ENCODE assay signal across 13 cellular contexts in the genomic region with DNA sequence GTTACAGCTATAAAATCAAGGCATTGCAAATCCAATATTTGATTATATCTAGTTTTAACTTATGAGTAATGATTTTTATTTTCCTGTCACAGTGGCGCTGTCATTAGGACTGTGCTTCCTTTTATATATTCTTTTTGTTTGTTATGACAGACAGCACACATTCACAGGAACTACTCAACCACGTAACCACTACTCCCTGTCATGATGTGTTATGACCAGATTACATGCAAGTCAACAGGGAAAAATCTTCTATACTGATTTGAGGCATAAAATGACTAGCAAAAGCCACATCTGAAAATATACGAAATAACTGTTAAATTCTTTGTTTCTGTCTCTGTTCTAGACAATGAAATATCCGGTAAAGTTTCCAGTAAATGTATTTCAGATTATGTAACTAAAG. TPM values are rescaled to one million over a fixed set of nuclear protein-coding genes. Genes with fewer than 3 reads are reported as not detected.
A peak's percentile ranks its signal among the peaks of the same experiment; 100 is the strongest.
DNase-seq lines count a peak whose midpoint lies in the region; ATAC-seq, FAIRE-seq and TF ChIP-seq lines count a peak whose summit lies in the region.
"Had no signal": no experiment of that assay in that cellular context is flagged by ENCODE, and none has a peak within 500 bp of the region (broad histone marks: within the 10 kb centered on the region; RNA-seq: fewer than 3 reads in every experiment).

No MANE protein-coding gene starts in this region.

- peaks cover 4 to 38% (median 17%) of the 10 kb centered on the region in 5 donors for H3K36me3 Mint-ChIP-seq in naive thymus-derived CD4-positive, alpha-beta T cell

- H3K9ac ChIP-seq in SK-N-MC (ENCODE audit: insufficient read length) (no peak overlapping the region), trophoblast cell (ENCODE audit: low read length) (no peak overlapping the region)
- H3K9ac ChIP-seq: neural progenitor cell had no signal

- peak; percentile 26 for DNase-seq in DMS53 (lab: John Stamatoyannopoulos, UW)
- DNase-seq in DMS53 treated with DMSO at 0.1 percent for 48 hours (lab: John Stamatoyannopoulos, UW; ENCODE audit: unreplicated experiment), result no peak
- no peak for DNase-seq in SK-N-MC (ENCODE audit: low read depth, low spot score)
- DNase-seq in naive thymus-derived CD4-positive, alpha-beta T cell, result peak in 7 of 9 donors; percentile 23 to 68 (median 48)
- no peak for DNase-seq in trophoblast cell
- no peak for DNase-seq in DMS79 treated with DMSO at 0.1 percent for 48 hours (lab: John Stamatoyannopoulos, UW)
- DNase-seq in urothelium cell line (ENCODE audit: low spot score), result no peak
- DNase-seq: NCI-H1930 had no signal

- no peak overlapping the region for H3K18ac ChIP-seq in trophoblast cell (ENCODE audit: low read length)

- H3K4me3 ChIP-seq in HEK293 (ENCODE audit: low read depth, low read length), result no peak overlapping the region
- no peak overlapping the region for H3K4me3 ChIP-seq in SK-N-MC
- no peak overlapping the region for H3K4me3 ChIP-seq in naive thymus-derived CD4-positive, alpha-beta T cell (ENCODE audit: low read length)
- no peak overlapping the region for H3K4me3 ChIP-seq in trophoblast cell (ENCODE audit: low read depth, low read length)
- H3K4me3 ChIP-seq: neural progenitor cell, smooth muscle cell had no signal

- WGBS in trophoblast cell (ENCODE audit: extremely low coverage, insufficient coverage, insufficient read length), result no CpG with 5 or more reads among the region's 4 CpGs

- H3K4me1 ChIP-seq in HEK293 (ENCODE audit: control insufficient read depth, insufficient read depth, low read length) (no peaks in the 10 kb centered on the region), trophoblast cell (ENCODE audit: control insufficient read depth in 1 of 2, insufficient read depth in 2 of 2, low read length in 2 of 2) (no peaks in the 10 kb centered on the region)
- peaks cover 7 to 8% of the 10 kb centered on the region in 2 donors for H3K4me1 ChIP-seq in naive thymus-derived CD4-positive, alpha-beta T cell (ENCODE audit: control insufficient read depth in 2 of 2, insufficient read depth in 2 of 2, low read length in 2 of 2)
- H3K4me1 ChIP-seq: neural progenitor cell had no signal

- H3K9me3 Mint-ChIP-seq in naive thymus-derived CD4-positive, alpha-beta T cell, result peaks cover 0 to 1% (median 0%) of the 10 kb centered on the region in 11 donors
- H3K9me3 Mint-ChIP-seq: neural progenitor cell had no signal

- H3K27ac Mint-ChIP-seq in naive thymus-derived CD4-positive, alpha-beta T cell, result peak overlapping the region in 7 of 9 donors; percentile 41 to 93 (median 90)
- H3K27ac Mint-ChIP-seq: neural progenitor cell had no signal

- no peak overlapping the region for H3K4ac ChIP-seq in trophoblast cell (ENCODE audit: low read depth, low read length)

- no peak for TF ChIP-seq CTCF in HEK293 (tag by site-specific recombination; IDR thresholded peaks at IDR 0.05)

- POLR2A ChIA-PET in HEK293 (lab: Yijun Ruan, JAX), result no interaction called here
- POLR2A ChIA-PET in naive thymus-derived CD4-positive, alpha-beta T cell (lab: Charles Lee), result no interaction called here

- no peak for FAIRE-seq in urothelium cell line (lab: Jason Lieb, UNC)
- FAIRE-seq: keratinocyte had no signal

- no peaks in the 10 kb centered on the region for H3K79me2 ChIP-seq in trophoblast cell (ENCODE audit: control insufficient read depth, insufficient read depth, low read length, poor library complexity)

- H3K4me1 Mint-ChIP-seq in naive thymus-derived CD4-positive, alpha-beta T cell, result peaks cover 14 to 51% (median 35%) of the 10 kb centered on the region in 7 donors

- peak overlapping the region in 4 of 10 donors; percentile 4 to 38 (median 20) for H3K4me3 Mint-ChIP-seq in naive thymus-derived CD4-positive, alpha-beta T cell
- H3K4me3 Mint-ChIP-seq: neural progenitor cell had no signal

- no peak overlapping the region for H2AK5ac ChIP-seq in trophoblast cell (ENCODE audit: low read length)

- CTCF ChIA-PET in HEK293 (lab: Yijun Ruan, JAX), result interaction anchor here (0.7 to 1.0 kb wide), 2 partner anchors 138 to 149 kb away, joined by 3 read pairs; no protein-coding TSS in a partner anchor
- CTCF ChIA-PET in naive thymus-derived CD4-positive, alpha-beta T cell (lab: Charles Lee), result interaction anchor here (0.6 kb wide), 1 partner anchor 428 kb away, joined by 3 read pairs; no protein-coding TSS in a partner anchor

- no peak overlapping the region for H2BK5ac ChIP-seq in trophoblast cell (ENCODE audit: low read depth, low read length, poor library complexity)

- H2AFZ ChIP-seq in trophoblast cell (ENCODE audit: insufficient read depth, low read length, poor library complexity), result no peak overlapping the region
- H2AFZ ChIP-seq: neural progenitor cell had no signal

- H3K4me2 ChIP-seq in trophoblast cell (ENCODE audit: low read length), result no peak overlapping the region
- H3K4me2 ChIP-seq: neural progenitor cell, smooth muscle cell had no signal

- peak; percentile 75 for ATAC-seq in naive thymus-derived CD4-positive, alpha-beta T cell

- peaks cover 42 to 67% of the 10 kb centered on the region in 2 experiments for H3K36me3 ChIP-seq in HEK293 (ENCODE audit: control insufficient read depth in 2 of 2, insufficient read depth in 1 of 2, low read length in 2 of 2)
- H3K36me3 ChIP-seq in SK-N-MC (ENCODE audit: insufficient read depth, low read length), result peaks cover 87% of the 10 kb centered on the region
- H3K36me3 ChIP-seq in naive thymus-derived CD4-positive, alpha-beta T cell (ENCODE audit: control insufficient read depth in 2 of 3, insufficient read depth in 3 of 3, low read length in 3 of 3), result peaks cover 0 to 26% (median under 1%) of the 10 kb centered on the region in 3 experiments
- H3K36me3 ChIP-seq in trophoblast cell (ENCODE audit: control insufficient read depth in 1 of 2, insufficient read depth in 2 of 2, low read length in 2 of 2), result peaks cover 10 to 21% of the 10 kb centered on the region in 2 experiments

- H3K27ac ChIP-seq in HEK293 (ENCODE audit: extremely low read depth, low read depth, low read length) (no peak overlapping the region), SK-N-MC (peak overlapping the region; percentile 55; the same call in 1 of the 2 replicates), trophoblast cell (ENCODE audit: low read depth, low read length) (no peak overlapping the region)
- H3K27ac ChIP-seq in naive thymus-derived CD4-positive, alpha-beta T cell (ENCODE audit: low read depth, low read length), result peak overlapping the region; percentile 54
- H3K27ac ChIP-seq: 22Rv1 had no signal

- no peak overlapping the region for H4K91ac ChIP-seq in trophoblast cell (ENCODE audit: low read depth, low read length)

- no peaks in the 10 kb centered on the region for H3K9me3 ChIP-seq in HEK293 (ENCODE audit: control insufficient read depth, insufficient read depth, low read depth, low read length)
- no peaks in the 10 kb centered on the region for H3K9me3 ChIP-seq in SK-N-MC (ENCODE audit: low read depth, low read length)
- H3K9me3 ChIP-seq in naive thymus-derived CD4-positive, alpha-beta T cell (ENCODE audit: control insufficient read depth in 2 of 3, low read length in 3 of 3), result no peaks in the 10 kb centered on the region
- no peaks in the 10 kb centered on the region for H3K9me3 ChIP-seq in trophoblast cell (ENCODE audit: insufficient read depth, low read depth, low read length)

- no peak overlapping the region for H2BK12ac ChIP-seq in trophoblast cell (ENCODE audit: low read length)

- H3K79me1 ChIP-seq in trophoblast cell (ENCODE audit: low read length), result no peaks in the 10 kb centered on the region

- no peaks in the 10 kb centered on the region for H3K27me3 Mint-ChIP-seq in naive thymus-derived CD4-positive, alpha-beta T cell

- H2BK120ac ChIP-seq in trophoblast cell (ENCODE audit: insufficient read depth, low read length, poor library complexity), result no peak overlapping the region

- H4K8ac ChIP-seq in trophoblast cell (ENCODE audit: low read depth, low read length), result no peak overlapping the region

- H3K23ac ChIP-seq in trophoblast cell (ENCODE audit: low read length), result no peak overlapping the region

- intact Hi-C loops in naive thymus-derived CD4-positive, alpha-beta T cell (cut with micrococcal nuclease), result no loop called here

- H3K14ac ChIP-seq in trophoblast cell (ENCODE audit: low read length), result no peak overlapping the region

- H4K12ac ChIP-seq in trophoblast cell (ENCODE audit: low read depth, low read length), result no peak overlapping the region

- no peaks in the 10 kb centered on the region for H3K27me3 ChIP-seq in naive thymus-derived CD4-positive, alpha-beta T cell (ENCODE audit: control insufficient read depth in 2 of 2, insufficient read depth in 2 of 2, low read length in 2 of 2)
- H3K27me3 ChIP-seq in trophoblast cell (ENCODE audit: insufficient read depth, low read length), result no peaks in the 10 kb centered on the region
- H3K27me3 ChIP-seq: neural progenitor cell had no signal

TF ChIP-seq in HEK293, 187 proteins besides CTCF, POLR2A, EP300 and RAD21:
- TF ChIP-seq, protein P1, sequence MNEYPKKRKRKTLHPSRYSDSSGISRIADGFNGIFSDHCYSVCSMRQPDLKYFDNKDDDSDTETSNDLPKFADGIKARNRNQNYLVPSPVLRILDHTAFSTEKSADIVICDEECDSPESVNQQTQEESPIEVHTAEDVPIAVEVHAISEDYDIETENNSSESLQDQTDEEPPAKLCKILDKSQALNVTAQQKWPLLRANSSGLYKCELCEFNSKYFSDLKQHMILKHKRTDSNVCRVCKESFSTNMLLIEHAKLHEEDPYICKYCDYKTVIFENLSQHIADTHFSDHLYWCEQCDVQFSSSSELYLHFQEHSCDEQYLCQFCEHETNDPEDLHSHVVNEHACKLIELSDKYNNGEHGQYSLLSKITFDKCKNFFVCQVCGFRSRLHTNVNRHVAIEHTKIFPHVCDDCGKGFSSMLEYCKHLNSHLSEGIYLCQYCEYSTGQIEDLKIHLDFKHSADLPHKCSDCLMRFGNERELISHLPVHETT (tag by site-specific recombination; IDR thresholded peaks at IDR 0.05), result no peak
- 0 out of 2 replicates have a peak, but pooled peaks have one; percentile 28 for TF ChIP-seq OSR2 (tag by site-specific recombination; IDR thresholded peaks at IDR 0.05)

RNA-seq across cellular contexts. Expression of a gene that starts 25.4 kb away (rescaled TPM):
- total RNA-seq in naive thymus-derived CD4-positive, alpha-beta T cell, result 100 to 1,000 TPM in 2 of 5 experiments, 10 to 100 TPM in 3; 68.2 to 143 (median 85.8) TPM
- polyA plus RNA-seq in naive thymus-derived CD4-positive, alpha-beta T cell, result 10 to 100 TPM; 16.2 to 24.8 TPM
- 48.9 and 51.4 TPM in 2 replicates for polyA plus RNA-seq in trophoblast cell (2013)

Comparison
In these comparisons a context has a peak if more than half of its experiments do, and no peak if none do; other contexts are left out.
1. DNase-seq: peak in DMS53 (single experiment) and naive thymus-derived CD4-positive, alpha-beta T cell (7 of 9); none in DMS53 treated with DMSO at 0.1 percent for 48 hours (single experiment), SK-N-MC (single experiment), trophoblast cell (0 of 2), DMS79 treated with DMSO at 0.1 percent for 48 hours (single experiment) and urothelium cell line (single experiment).
2. H3K27ac ChIP-seq: peak in SK-N-MC (single experiment) and naive thymus-derived CD4-positive, alpha-beta T cell (single experiment); none in HEK293 (single experiment) and trophoblast cell (single experiment).